23 cellular contexts compared by ENCODE assay signal in the genomic region with DNA sequence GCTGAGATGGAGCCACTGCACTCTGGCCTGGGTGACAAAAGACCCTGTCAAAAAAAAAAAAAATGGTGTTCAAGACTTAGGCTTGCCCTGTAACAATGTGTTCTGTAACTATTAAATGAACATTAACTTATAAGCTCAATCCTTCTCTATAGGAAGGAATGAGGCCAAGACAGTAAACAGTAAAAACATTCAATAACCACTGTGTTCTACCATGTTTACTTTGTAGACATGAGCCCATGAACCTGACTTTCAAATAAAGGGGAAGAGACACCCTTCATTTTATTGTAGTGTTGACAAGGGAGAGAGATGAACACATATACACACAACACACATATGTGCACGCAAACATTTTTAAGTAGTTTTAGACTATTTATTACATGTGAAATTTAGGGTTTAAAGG. TPM values are rescaled to one million over a fixed set of nuclear protein-coding genes. Genes with fewer than 3 reads are reported as not detected.
DNase-seq lines count a peak whose midpoint lies in the region; TF ChIP-seq lines count a peak whose summit lies in the region.
"Had no signal": no experiment of that assay in that cellular context is flagged by ENCODE, and none has a peak within 500 bp of the region (broad histone marks: within the 10 kb centered on the region; RNA-seq: fewer than 3 reads in every experiment).

No MANE protein-coding gene starts in this region.

- BruUV-seq in OCI-LY7 (replicated peaks; lab: Mats Ljungman, UMichigan), result no TSS peak

- no peaks in the 10 kb centered on the region for H3K36me3 Mint-ChIP-seq in endodermal cell (ENCODE audit: low read depth)
- H3K36me3 Mint-ChIP-seq: CD14-positive monocyte; CD4-positive, alpha-beta memory T cell; CD4-positive, CD25-positive, alpha-beta regulatory T cell; CD8-positive, alpha-beta memory T cell had no signal

- intact Hi-C loops in OCI-LY7 (cut with micrococcal nuclease; ENCODE audit: unreplicated experiment), result no loop called here

- POLR2A ChIA-PET in OCI-LY7 (lab: Charles Lee), result interaction anchor here (0.7 to 1.5 kb wide), 6 partner anchors 13 to 619 kb away, joined by 3 to 6 read pairs (median 4); no protein-coding TSS in a partner anchor

- peaks cover 40 to 51% of the 10 kb centered on the region in 2 experiments for H3K4me1 ChIP-seq in neutrophil (ENCODE audit: control insufficient read depth in 1 of 2, insufficient read depth in 1 of 2, low read depth in 1 of 2, low read length in 1 of 2)
- no peaks in the 10 kb centered on the region for H3K4me1 ChIP-seq in OCI-LY7 (ENCODE audit: insufficient read depth, low read length, poor library complexity, severe bottlenecking)
- no peaks in the 10 kb centered on the region for H3K4me1 ChIP-seq in endodermal cell (ENCODE audit: control insufficient read depth, insufficient read depth, low read length)
- H3K4me1 ChIP-seq: A549 had no signal

- peak overlapping the region; percentile 98 for H3K27ac ChIP-seq in C4-2B
- H3K27ac ChIP-seq in VCaP, result peak overlapping the region; percentile 85
- H3K27ac ChIP-seq in neutrophil, result peak overlapping the region; percentile 52
- H3K27ac ChIP-seq in OCI-LY7 (ENCODE audit: low read depth, low read length, poor library complexity, severe bottlenecking), result no peak overlapping the region
- H3K27ac ChIP-seq in endodermal cell (ENCODE audit: low read depth, low read length), result no peak overlapping the region
- H3K27ac ChIP-seq: A549; BLaER1 treated with 17β-estradiol and CSF1 and Interleukin-3, amounts not matched to agents 10 nM and 100 nM had no signal

- H2AFZ ChIP-seq in OCI-LY7 (ENCODE audit: low read length), result no peak overlapping the region

- H3K9me3 Mint-ChIP-seq in endodermal cell, result no peaks in the 10 kb centered on the region
- H3K9me3 Mint-ChIP-seq: CD14-positive monocyte; CD4-positive, alpha-beta memory T cell; CD4-positive, CD25-positive, alpha-beta regulatory T cell; CD8-positive, alpha-beta memory T cell had no signal

- no peak overlapping the region for H3K4me3 ChIP-seq in neutrophil (ENCODE audit: low read depth in 1 of 2, low read length in 1 of 2)
- H3K4me3 ChIP-seq in OCI-LY7 (ENCODE audit: low read depth, low read length, poor library complexity, severe bottlenecking), result no peak overlapping the region
- no peak overlapping the region for H3K4me3 ChIP-seq in endodermal cell (ENCODE audit: low read length)
- H3K4me3 ChIP-seq: A549; BLaER1 treated with 17β-estradiol and CSF1 and Interleukin-3, amounts not matched to agents 10 nM and 100 nM; GM12878 had no signal

- no peak overlapping the region for H3K4me3 Mint-ChIP-seq in endodermal cell
- H3K4me3 Mint-ChIP-seq: B cell; CD14-positive monocyte; CD4-positive, alpha-beta memory T cell; CD4-positive, CD25-positive, alpha-beta regulatory T cell; CD8-positive, alpha-beta memory T cell had no signal

- H3K9me2 ChIP-seq in OCI-LY7 (ENCODE audit: insufficient read depth, low read length), result no peaks in the 10 kb centered on the region

- DNase-seq in pons (ENCODE audit: low spot score) (no peak), OCI-LY7 (ENCODE audit: low spot score) (no peak), endodermal cell (no peak)
- DNase-seq: AML-193; CD4-positive, alpha-beta memory T cell; CD4-positive, CD25-positive, alpha-beta regulatory T cell; CD8-positive, alpha-beta memory T cell; COR-L47; DMS 273 treated with DMSO at 0.1 percent for 48 hours; DMS153; DMS53; DMS79; DND-41; EL; GDM1 had no signal

- H3K4me1 Mint-ChIP-seq in endodermal cell, result no peaks in the 10 kb centered on the region
- H3K4me1 Mint-ChIP-seq: B cell had no signal

- TF ChIP-seq CTCF in C4-2B (conservative IDR thresholded peaks at IDR 0.05) (no peak), VCaP (conservative IDR thresholded peaks at IDR 0.05) (no peak), neutrophil (IDR thresholded peaks at IDR 0.05) (no peak), OCI-LY7 (conservative IDR thresholded peaks at IDR 0.05; ENCODE audit: low read length) (no peak), endodermal cell (conservative IDR thresholded peaks at IDR 0.05) (no peak)

- H3K36me3 ChIP-seq in neutrophil, result no peaks in the 10 kb centered on the region
- no peaks in the 10 kb centered on the region for H3K36me3 ChIP-seq in OCI-LY7 (ENCODE audit: insufficient read depth, low read length)
- H3K36me3 ChIP-seq in endodermal cell (ENCODE audit: control insufficient read depth, insufficient read depth, low read length), result no peaks in the 10 kb centered on the region
- H3K36me3 ChIP-seq: BLaER1 treated with 17β-estradiol and CSF1 and Interleukin-3, amounts not matched to agents 10 nM and 100 nM had no signal

- no peak overlapping the region for H3K4me2 ChIP-seq in OCI-LY7 (ENCODE audit: low read length)
- H3K4me2 ChIP-seq: A549; BLaER1 treated with 17β-estradiol and CSF1 and Interleukin-3, amounts not matched to agents 10 nM and 100 nM had no signal

- H4K20me1 ChIP-seq in OCI-LY7 (ENCODE audit: insufficient read depth, low read length), result no peaks in the 10 kb centered on the region
- H4K20me1 ChIP-seq: BLaER1 treated with 17β-estradiol and CSF1 and Interleukin-3, amounts not matched to agents 10 nM and 100 nM had no signal

- H3K27me3 ChIP-seq in neutrophil (no peaks in the 10 kb centered on the region), endodermal cell (ENCODE audit: control insufficient read depth, insufficient read depth, low read length, poor library complexity, severe bottlenecking) (no peaks in the 10 kb centered on the region)
- H3K27me3 ChIP-seq: BLaER1 treated with 17β-estradiol and CSF1 and Interleukin-3, amounts not matched to agents 10 nM and 100 nM had no signal

- WGBS in endodermal cell (ENCODE audit: insufficient coverage in 1 of 2, insufficient read length in 1 of 2), 2 experiments, result no CpG with 5 or more reads among the region's 1 CpG

- H3K9me3 ChIP-seq in neutrophil, result no peaks in the 10 kb centered on the region
- no peaks in the 10 kb centered on the region for H3K9me3 ChIP-seq in OCI-LY7 (ENCODE audit: low read length)
- H3K9me3 ChIP-seq in endodermal cell (ENCODE audit: control insufficient read depth, low read length), result no peaks in the 10 kb centered on the region
- H3K9me3 ChIP-seq: A549; BLaER1 treated with 17β-estradiol and CSF1 and Interleukin-3, amounts not matched to agents 10 nM and 100 nM had no signal

- no peak overlapping the region for H3K27ac Mint-ChIP-seq in endodermal cell
- H3K27ac Mint-ChIP-seq: B cell; CD4-positive, alpha-beta memory T cell had no signal

- CTCF ChIA-PET in OCI-LY7 (lab: Charles Lee; ENCODE audit: unreplicated experiment), result interaction anchor here (0.6 to 0.8 kb wide), 3 partner anchors 10 to 191 kb away, joined by 3 to 4 read pairs (median 4); no protein-coding TSS in a partner anchor

- H3K9ac ChIP-seq in endodermal cell (ENCODE audit: extremely low read depth, low read length, poor library complexity, severe bottlenecking), result no peak overlapping the region
- H3K9ac ChIP-seq: BLaER1 treated with 17β-estradiol and CSF1 and Interleukin-3, amounts not matched to agents 10 nM and 100 nM had no signal

- no peaks in the 10 kb centered on the region for H3K79me2 ChIP-seq in OCI-LY7 (ENCODE audit: insufficient read depth, low read depth, low read length)

- H3K27me3 Mint-ChIP-seq in endodermal cell (ENCODE audit: insufficient read depth), result no peaks in the 10 kb centered on the region
- H3K27me3 Mint-ChIP-seq: B cell; CD4-positive, alpha-beta memory T cell; CD8-positive, alpha-beta memory T cell had no signal

RNA-seq across cellular contexts. Expression of gene RASSF3, which starts 20.1 kb away (rescaled TPM):
- total RNA-seq in OCI-LY7 (2014; rRNA removed; shearing (Covaris generic)), result 13.8 and 16.3 TPM in 2 replicates
- total RNA-seq in OCI-LY7 (2022) (49.9 and 50.8 TPM in 2 replicates), endodermal cell (10 to 100 TPM; 52.0 to 54.5 TPM)
- 16.7 TPM for polyA plus RNA-seq in endodermal cell (2013, experiment 1 of 2)
- polyA plus RNA-seq in endodermal cell (2013, experiment 2 of 2), result 17.8 TPM

Comparison
In these comparisons a context has a peak if more than half of its experiments do, and no peak if none do; other contexts are left out.
1. H3K27ac ChIP-seq: peak in C4-2B (single experiment), VCaP (single experiment) and neutrophil (single experiment); none in OCI-LY7 (single experiment) and endodermal cell (single experiment).